8 cellular contexts compared by ENCODE assay signal in genomic region chr17:63623786-63624185, GRCh38. TPM values are rescaled to one million over a fixed set of nuclear protein-coding genes. Genes with fewer than 3 reads are reported as not detected.
A peak's percentile ranks its signal among the peaks of the same experiment; 100 is the strongest.
DNase-seq lines count a peak whose midpoint lies in the region; ATAC-seq and TF ChIP-seq lines count a peak whose summit lies in the region.

No MANE protein-coding gene starts in this region.

- no peaks in the 10 kb centered on the region for H3K27me3 Mint-ChIP-seq in Caco-2 (ENCODE audit: insufficient read depth, unreplicated experiment)

- no peak for ATAC-seq in GM18511 (IDR thresholded peaks at IDR 0.05; ENCODE audit: unreplicated experiment)

- H3K9ac ChIP-seq in OCI-LY1 (ENCODE audit: low read length) = peak overlapping the region; percentile 56
- H3K9ac ChIP-seq in endocrine pancreas (ENCODE audit: control insufficient read depth, insufficient read depth, low read length) = peak overlapping the region; percentile 41

- H3K79me2 ChIP-seq in OCI-LY1 (ENCODE audit: insufficient read depth, low read length) = no peaks in the 10 kb centered on the region

- H3K27me3 ChIP-seq in Caco-2 (replicated peaks; ENCODE audit: control insufficient read depth, insufficient read depth, low read length) (no peaks in the 10 kb centered on the region), OCI-LY1 (ENCODE audit: insufficient read depth, low read length) (no peaks in the 10 kb centered on the region), endocrine pancreas (ENCODE audit: control insufficient read depth, insufficient read depth, low read length) (no peaks in the 10 kb centered on the region), neuron (ENCODE audit: insufficient read depth, low read length) (no peaks in the 10 kb centered on the region)

- POLR2A ChIA-PET in Caco-2 (lab: Charles Lee) = no interaction called here

- H3K4me1 Mint-ChIP-seq in Caco-2 (ENCODE audit: low read depth, unreplicated experiment) = peaks cover 16% of the 10 kb centered on the region

- H3K4me2 ChIP-seq in OCI-LY1 (ENCODE audit: low read length) = peak overlapping the region; percentile 94

- H3K4me3 ChIP-seq in Caco-2 (ENCODE audit: low read depth, low read length) (peak overlapping the region; percentile 95), OCI-LY1 (ENCODE audit: low read depth, low read length, poor library complexity, severe bottlenecking) (peak overlapping the region; percentile 66), endocrine pancreas (ENCODE audit: control insufficient read depth, insufficient read depth, low read length) (peak overlapping the region; percentile 85), neuron (ENCODE audit: low read length) (peak overlapping the region; percentile 94)

- H3K9me3 ChIP-seq in Caco-2 = no peaks in the 10 kb centered on the region
- H3K9me3 ChIP-seq in OCI-LY1 (ENCODE audit: low read length) = no peaks in the 10 kb centered on the region
- no peaks in the 10 kb centered on the region for H3K9me3 ChIP-seq in endocrine pancreas (ENCODE audit: control insufficient read depth, low read length)
- no peaks in the 10 kb centered on the region for H3K9me3 ChIP-seq in neuron (ENCODE audit: low read length)

- H3K9me2 ChIP-seq in OCI-LY1 (ENCODE audit: low read depth, low read length) = no peaks in the 10 kb centered on the region

- H3K27ac Mint-ChIP-seq in Caco-2 (ENCODE audit: unreplicated experiment) = no peak overlapping the region

- intact Hi-C loops in Caco-2 (cut with micrococcal nuclease; ENCODE audit: unreplicated experiment) (loop anchor here (5.0 to 10.0 kb wide), 2 partner anchors 74 to 221 kb away; partner anchors contain the start of gene SMARCD2), head of caudate nucleus (cut with DNase I) (loop anchor here (10.0 kb wide), 2 partner anchors 71 to 121 kb away; partner anchors contain the start of gene STRADA)

- peak overlapping the region; percentile 94 for H3K4me3 Mint-ChIP-seq in Caco-2 (ENCODE audit: unreplicated experiment)

- no peak for DNase-seq in Caco-2
- no peak for DNase-seq in head of caudate nucleus
- no peak for DNase-seq in activated gamma-delta T cell (lab: John Stamatoyannopoulos, UW)
- DNase-seq in DMS79 treated with DMSO at 0.1 percent for 48 hours (lab: John Stamatoyannopoulos, UW) = no peak

- TF ChIP-seq CTCF in Caco-2 (IDR thresholded peaks at IDR 0.05; ENCODE audit: insufficient read depth in 1 of 2, low read depth in 1 of 2, low read length in 1 of 2, severe bottlenecking in 1 of 2, unreplicated experiment in 1 of 2) (no peak), OCI-LY1 (IDR thresholded peaks at IDR 0.05; ENCODE audit: low read length) (no peak)

- H3K9me3 Mint-ChIP-seq in Caco-2 (ENCODE audit: unreplicated experiment) = no peaks in the 10 kb centered on the region

- H3K27ac ChIP-seq in OCI-LY1 (ENCODE audit: low read depth, low read length, poor library complexity, severe bottlenecking) = no peak overlapping the region

- TSS peak; percentile 27 for BruUV-seq in Caco-2 (replicated peaks; lab: Mats Ljungman, UMichigan)

- no peaks in the 10 kb centered on the region for H3F3A ChIP-seq in OCI-LY1 (ENCODE audit: insufficient read depth, low read length)

- H3K36me3 ChIP-seq in Caco-2 (ENCODE audit: control insufficient read depth, insufficient read depth, low read length) (no peaks in the 10 kb centered on the region), OCI-LY1 (ENCODE audit: insufficient read depth, low read length) (no peaks in the 10 kb centered on the region), endocrine pancreas (ENCODE audit: control insufficient read depth, insufficient read depth, low read length) (no peaks in the 10 kb centered on the region), neuron (ENCODE audit: insufficient read depth, low read length) (no peaks in the 10 kb centered on the region)

- no peaks in the 10 kb centered on the region; the same call in 1 of the 2 replicates for H3K4me1 ChIP-seq in Caco-2
- H3K4me1 ChIP-seq in OCI-LY1 (ENCODE audit: insufficient read depth, low read length, severe bottlenecking) = peaks cover 20% of the 10 kb centered on the region
- H3K4me1 ChIP-seq in endocrine pancreas (ENCODE audit: control insufficient read depth, insufficient read depth, low read length) = peaks cover 21% of the 10 kb centered on the region
- H3K4me1 ChIP-seq in neuron (ENCODE audit: insufficient read depth, low read length) = peaks cover 19% of the 10 kb centered on the region

- peaks cover 12% of the 10 kb centered on the region for H3K36me3 Mint-ChIP-seq in Caco-2 (ENCODE audit: insufficient read depth, unreplicated experiment)

- H2AFZ ChIP-seq in OCI-LY1 (ENCODE audit: low read length) (no peak overlapping the region), neuron (ENCODE audit: low read depth, low read length) (no peak overlapping the region)

- no peaks in the 10 kb centered on the region for H4K20me1 ChIP-seq in OCI-LY1 (ENCODE audit: insufficient read depth, low read length)

- CTCF ChIA-PET in Caco-2 (lab: Charles Lee) = no interaction called here

RNA-seq across cellular contexts. Expression of gene MAP3K3, which starts 1.6 kb away (rescaled TPM):
- total RNA-seq in Caco-2 (2022) = 15.3 and 16.2 TPM in 2 replicates

RNA-seq across cellular contexts. Expression of gene TACO1, which starts 23.1 kb away (rescaled TPM):
- 27.9 and 29.1 TPM in 2 replicates for total RNA-seq in Caco-2 (2022)
